Comparison of ENCODE assay signal across 1 cellular context in genomic region chr19:29672319-29672932, GRCh38.
TF ChIP-seq lines count a peak whose summit lies in the region.

No MANE protein-coding gene starts in this region.

TF ChIP-seq in HEK293, 187 proteins besides CTCF, POLR2A, EP300 and RAD21 (continued from another document):
- TF ChIP-seq ZNF23 (tag by site-specific recombination; IDR thresholded peaks at IDR 0.05; ENCODE audit: borderline replicate concordance) = no peak
- TF ChIP-seq ZNF677 (tag by site-specific recombination; IDR thresholded peaks at IDR 0.05) = no peak
- no peak for TF ChIP-seq KLF17 (tag by site-specific recombination; IDR thresholded peaks at IDR 0.05)
- TF ChIP-seq ZNF169 (tag by site-specific recombination; IDR thresholded peaks at IDR 0.05) = no peak
- TF ChIP-seq TSHZ1 (tag by site-specific recombination; IDR thresholded peaks at IDR 0.05; ENCODE audit: borderline replicate concordance) = no peak
- no peak for TF ChIP-seq ZNF239 (tag by site-specific recombination; IDR thresholded peaks at IDR 0.05)
- TF ChIP-seq ZNF791 (tag by site-specific recombination; IDR thresholded peaks at IDR 0.05) = no peak
- no peak for TF ChIP-seq ZNF623 (tag by site-specific recombination; IDR thresholded peaks at IDR 0.05)
- TF ChIP-seq ZNF354C (tag by site-specific recombination; IDR thresholded peaks at IDR 0.05; ENCODE audit: borderline replicate concordance, low read depth) = no peak
- TF ChIP-seq ZNF488 (tag by site-specific recombination; IDR thresholded peaks at IDR 0.05) = no peak
- TF ChIP-seq PRDM10 (tag by site-specific recombination; IDR thresholded peaks at IDR 0.05) = no peak
